ENCODE assay signal across 8 cellular contexts in the genomic region with DNA sequence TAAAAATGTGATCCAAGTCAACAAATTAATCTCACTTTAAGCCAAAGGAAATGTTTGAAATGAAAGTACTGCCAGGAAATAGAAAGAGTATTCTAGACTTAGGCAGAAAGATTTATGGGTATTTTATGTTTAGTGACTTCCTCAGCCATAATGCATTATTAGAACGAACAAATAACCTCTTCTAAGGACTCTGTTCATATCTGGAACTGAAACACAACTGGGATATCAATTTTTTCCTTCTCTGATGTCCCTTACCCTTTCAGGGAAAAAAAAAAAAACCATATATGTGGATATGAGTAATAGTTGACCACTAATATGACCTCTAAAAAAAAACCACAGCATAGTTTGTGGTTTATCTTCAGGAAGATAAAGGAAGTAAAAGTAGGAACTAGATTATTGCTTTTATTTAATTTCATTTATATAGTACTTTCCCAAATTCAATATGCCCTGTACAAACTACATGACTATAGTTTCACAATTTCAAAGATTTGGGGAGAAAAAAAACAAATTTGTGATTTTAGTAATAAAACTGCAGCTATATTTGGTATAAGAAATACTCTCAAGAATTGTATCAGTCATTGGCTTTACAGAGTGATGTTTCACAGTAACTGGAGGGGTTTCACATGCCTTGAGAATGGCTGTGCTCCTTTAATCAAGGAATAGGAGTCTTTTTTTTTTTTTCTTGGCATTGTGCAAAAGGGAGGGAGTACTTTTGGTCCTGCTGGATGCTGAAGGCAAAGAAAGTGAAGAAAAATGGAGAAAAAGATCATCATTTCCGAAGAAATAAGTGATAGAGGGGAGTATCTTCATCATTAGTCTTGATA. TPM values are rescaled to one million over a fixed set of nuclear protein-coding genes. Genes with fewer than 3 reads are reported as not detected.
DNase-seq lines count a peak whose midpoint lies in the region; ATAC-seq, FAIRE-seq and TF ChIP-seq lines count a peak whose summit lies in the region.

No MANE protein-coding gene starts in this region.

- peaks cover 23 to 88% (median 26%) of the 10 kb centered on the region in 3 donors for H3K36me3 Mint-ChIP-seq in CD8-positive, alpha-beta memory T cell
- peaks cover 38% of the 10 kb centered on the region for H3K36me3 Mint-ChIP-seq in neural progenitor cell

- no peak for FAIRE-seq in GM12878 (lab: Jason Lieb, UNC)

- no peak overlapping the region for H3K9ac ChIP-seq in GM12878 (ENCODE audit: control insufficient read depth, insufficient read depth, low read length)
- no peak overlapping the region for H3K9ac ChIP-seq in neural progenitor cell

- POLR2A ChIA-PET in CD8-positive, alpha-beta memory T cell (lab: Charles Lee) = interaction anchor here (0.5 kb wide), 1 partner anchor 71 kb away, joined by 4 read pairs; no protein-coding TSS in a partner anchor
- POLR2A ChIA-PET in GM12878 (lab: Charles Lee) = interaction anchor here (0.7 kb wide), 1 partner anchor 27 kb away, joined by 3 read pairs; no protein-coding TSS in a partner anchor

- TF ChIP-seq RAD21 in GM12878 (IDR thresholded peaks at IDR 0.05; ENCODE audit: insufficient read depth, low read depth, low read length) = no peak

- peaks cover 45% of the 10 kb centered on the region for H3K4me1 ChIP-seq in CD8-positive, alpha-beta memory T cell (ENCODE audit: insufficient read depth, low read length)
- H3K4me1 ChIP-seq in GM12878 (ENCODE audit: control insufficient read depth, insufficient read depth, low read length) = peaks cover 13% of the 10 kb centered on the region
- H3K4me1 ChIP-seq in neural progenitor cell = peaks cover 3% of the 10 kb centered on the region

- no peaks in the 10 kb centered on the region for H3F3A ChIP-seq in neural progenitor cell (ENCODE audit: low read depth)

- H3K27me3 ChIP-seq in CD8-positive, alpha-beta memory T cell (ENCODE audit: insufficient read depth, low read length, poor library complexity, severe bottlenecking) = no peaks in the 10 kb centered on the region
- H3K27me3 ChIP-seq in GM12878 (replicated peaks in 1 of 2; ENCODE audit: control insufficient read depth in 2 of 2, insufficient read depth in 2 of 2, low read length in 1 of 2) = no peaks in the 10 kb centered on the region
- H3K27me3 ChIP-seq in neural progenitor cell = no peaks in the 10 kb centered on the region

- no peaks in the 10 kb centered on the region for H3K27me3 Mint-ChIP-seq in CD8-positive, alpha-beta memory T cell
- H3K27me3 Mint-ChIP-seq in neural progenitor cell (ENCODE audit: insufficient read depth, low read depth) = no peaks in the 10 kb centered on the region

- H3K4me2 ChIP-seq in GM12878 (ENCODE audit: control insufficient read depth, insufficient read depth) (peak overlapping the region; percentile 18; the same call in 1 of the 2 replicates), neural progenitor cell (no peak overlapping the region)

- H2AFZ ChIP-seq in GM12878 (ENCODE audit: control insufficient read depth, low read depth, low read length) = no peak overlapping the region
- no peak overlapping the region for H2AFZ ChIP-seq in neural progenitor cell (replicated peaks)

- no peak overlapping the region for H3K4me3 ChIP-seq in CD8-positive, alpha-beta memory T cell (ENCODE audit: low read length)
- no peak overlapping the region for H3K4me3 ChIP-seq in NB4 (ENCODE audit: low read depth, low read length)
- no peak overlapping the region for H3K4me3 ChIP-seq in GM12878
- H3K4me3 ChIP-seq in neural progenitor cell = no peak overlapping the region

- SMC1A ChIA-PET in GM12878 (lab: Charles Lee; ENCODE audit: uncharacterized antibody, unreplicated experiment) = interaction anchor here (0.9 to 1.5 kb wide), 2 partner anchors 12 to 22 kb away, joined by 3 to 5 read pairs; no protein-coding TSS in a partner anchor

- H3K36me3 ChIP-seq in CD8-positive, alpha-beta memory T cell (ENCODE audit: insufficient read depth, low read length) = peaks cover 45% of the 10 kb centered on the region
- H3K36me3 ChIP-seq in GM12878 (ENCODE audit: control insufficient read depth in 2 of 2, insufficient read depth in 2 of 2, low read length in 1 of 2) (peaks cover 12 to 19% of the 10 kb centered on the region in 2 experiments), neural progenitor cell (peaks cover 12% of the 10 kb centered on the region)

- TF ChIP-seq CTCF in NB4 (IDR thresholded peaks at IDR 0.05; ENCODE audit: low read depth, low read length) (no peak), GM12878 (IDR thresholded peaks at IDR 0.05 in 2 of 3, conservative IDR thresholded peaks at IDR 0.05 in 1 of 3; ENCODE audit: control insufficient read depth in 2 of 3, extremely low read depth in 1 of 3, insufficient read depth in 1 of 3, low read depth in 3 of 3, low read length in 3 of 3) (no peak), neural progenitor cell (IDR thresholded peaks at IDR 0.05) (no peak)

- no peak for TF ChIP-seq EP300 in GM12878 (IDR thresholded peaks at IDR 0.05; ENCODE audit: borderline replicate concordance in 1 of 2, control insufficient read depth in 1 of 2, low read depth in 2 of 2, low read length in 2 of 2)

- CTCF ChIA-PET in CD8-positive, alpha-beta memory T cell (lab: Charles Lee) = no interaction called here
- CTCF ChIA-PET in GM12878 (lab: Yijun Ruan, JAX) = interaction anchor here (0.6 to 2.6 kb wide), 2 partner anchors 12 to 38 kb away, joined by 5 to 9 read pairs; no protein-coding TSS in a partner anchor

- 0 out of 3 replicates have a peak, but pooled peaks have one; percentile 22 for ATAC-seq in GM12878
- ATAC-seq in HG02970 (IDR thresholded peaks at IDR 0.05; ENCODE audit: low FRiP score, unreplicated experiment) = no peak

- no peak for TF ChIP-seq POLR2A in NB4 (IDR thresholded peaks at IDR 0.05; ENCODE audit: extremely low read depth, insufficient read length)
- TF ChIP-seq POLR2A in GM12878 (IDR thresholded peaks at IDR 0.05; ENCODE audit: low read depth, low read length) = no peak

- H3K79me2 ChIP-seq in GM12878 (ENCODE audit: control insufficient read depth, insufficient read depth, low read length) = peaks cover 35% of the 10 kb centered on the region
- peaks cover 63% of the 10 kb centered on the region for H3K79me2 ChIP-seq in neural progenitor cell (ENCODE audit: low read depth)

- no peaks in the 10 kb centered on the region for H3K9me3 ChIP-seq in CD8-positive, alpha-beta memory T cell (ENCODE audit: low read length)
- H3K9me3 ChIP-seq in GM12878 (replicated peaks; ENCODE audit: control insufficient read depth, insufficient read depth, low read length) (no peaks in the 10 kb centered on the region; the same call in 2 of the 3 replicates), neural progenitor cell (ENCODE audit: low read depth) (no peaks in the 10 kb centered on the region)

- peaks cover 69 to 99% (median 91%) of the 10 kb centered on the region in 3 donors for H3K4me1 Mint-ChIP-seq in CD8-positive, alpha-beta memory T cell
- peaks cover 4% of the 10 kb centered on the region for H3K4me1 Mint-ChIP-seq in neural progenitor cell

- H3K9me3 Mint-ChIP-seq in CD8-positive, alpha-beta memory T cell = no peaks in the 10 kb centered on the region
- H3K9me3 Mint-ChIP-seq in neural progenitor cell = no peaks in the 10 kb centered on the region

- H3K27ac Mint-ChIP-seq in CD8-positive, alpha-beta memory T cell = peak overlapping the region in 7 of 8 donors; percentile 11 to 57 (median 47)
- peak overlapping the region; percentile 16 for H3K27ac Mint-ChIP-seq in neural progenitor cell

- RAD21 ChIA-PET in GM12878 (lab: Charles Lee; ENCODE audit: unreplicated experiment) = no interaction called here

- no peak for DNase-seq in CD8-positive, alpha-beta memory T cell
- DNase-seq in NB4 (ENCODE audit: low read depth) = peak; percentile 62
- no peak for DNase-seq in GM12878 (ENCODE audit: low read depth, low spot score)
- DNase-seq in neural progenitor cell (ENCODE audit: low spot score) = no peak
- DNase-seq in NCI-H1092 (lab: John Stamatoyannopoulos, UW) = no peak
- no peak for DNase-seq in islet precursor cell
- DNase-seq in HK-2 (ENCODE audit: unreplicated experiment) = no peak

- no peaks in the 10 kb centered on the region for H4K20me1 ChIP-seq in GM12878 (ENCODE audit: control insufficient read depth, insufficient read depth)
- peaks cover 6% of the 10 kb centered on the region for H4K20me1 ChIP-seq in neural progenitor cell (ENCODE audit: low read depth)

- in situ Hi-C loops in GM12878 (cut with MboI) = no loop called here

- H3K4me3 Mint-ChIP-seq in CD8-positive, alpha-beta memory T cell = peak overlapping the region in 1 of 7 donors; percentile 27
- H3K4me3 Mint-ChIP-seq in neural progenitor cell = no peak overlapping the region

- intact Hi-C loops in GM12878 (cut with micrococcal nuclease; ENCODE audit: unreplicated experiment) = no loop called here

- WGBS in GM12878 (ENCODE audit: insufficient coverage, insufficient replicate concordance, low lambda C conversion rate, missing lambda C conversion rate) = 50% methylated on average over 2 of the region's 2 CpGs

- H3K27ac ChIP-seq in CD8-positive, alpha-beta memory T cell (ENCODE audit: low read depth, low read length) = no peak overlapping the region
- H3K27ac ChIP-seq in GM12878 (ENCODE audit: control insufficient read depth, insufficient read depth) = no peak overlapping the region
- H3K27ac ChIP-seq in neural progenitor cell = no peak overlapping the region

- BruUV-seq in GM12878 (replicated peaks; lab: Mats Ljungman, UMichigan) = no TSS peak

RNA-seq across cellular contexts. Expression of gene ZNF507, which starts 6.6 kb away (rescaled TPM):
- 10 to 100 TPM; 29.6 to 32.9 TPM for total RNA-seq in CD8-positive, alpha-beta memory T cell
- 6.5 TPM for polyA plus RNA-seq in CD8-positive, alpha-beta memory T cell
- total RNA-seq in GM12878 (2013; cell fraction: nucleolus; rRNA removed) = 66.7 and 70.4 TPM in 2 replicates
- 9.4 and 10.6 TPM in 2 replicates for total RNA-seq in GM12878 (2014; rRNA removed)
- 10.2 and 11.6 TPM in 2 replicates for total RNA-seq in GM12878 (2014; rRNA removed; fragmentation: Illumina TruSeq; extraction: Trizol)
- total RNA-seq in GM12878 (2021) = 16.5 and 17.4 TPM in 2 replicates
- polyA plus RNA-seq in GM12878 (2011; ENCODE audit: low read depth) = 6.6 TPM
- polyA plus RNA-seq in GM12878 (2011; rRNA removed) = 18.4 and 21.5 TPM in 2 replicates
- 8.4 and 8.9 TPM in 2 replicates for polyA plus RNA-seq in GM12878 (2011; cell fraction: cytosol; rRNA removed)
- polyA plus RNA-seq in GM12878 (2011; cell fraction: nucleus; rRNA removed) = 21.7 and 21.9 TPM in 2 replicates
- polyA plus RNA-seq in GM12878 (2012) = 6.2 and 6.9 TPM in 2 replicates
- 15.8 and 18.8 TPM in 2 replicates for polyA plus RNA-seq in GM12878 (2014; fragmentation: Illumina TruSeq; extraction: Trizol)
- polyA plus RNA-seq in GM12878 (2014; fragmentation: Nextera tagmentation; extraction: Ambion mirVana) = 1 to 10 TPM; 2.3 to 2.7 TPM
- 10.0 and 10.3 TPM in 2 replicates for polyA plus RNA-seq in GM12878 (2014; rRNA removed)
- 10 to 100 TPM in 1 of 2 experiments, 1 to 10 TPM in 1; 8.3 to 10.0 TPM for polyA plus RNA-seq in GM12878 (2016; fragmentation: Nextera tagmentation; extraction: Ambion mirVana)
- 21.8 and 37.4 TPM in 2 replicates for polyA minus RNA-seq in GM12878 (2011; rRNA and poly(A)+ RNA removed)
- 6.0 and 7.7 TPM in 2 replicates for polyA minus RNA-seq in GM12878 (2011; cell fraction: cytosol; rRNA and poly(A)+ RNA removed)
- polyA minus RNA-seq in GM12878 (2011; cell fraction: nucleus; rRNA and poly(A)+ RNA removed) = 16.9 and 25.1 TPM in 2 replicates
- 13.0 and 22.4 TPM in 2 replicates for total RNA-seq in neural progenitor cell (ENCODE audit: low replicate concordance)

RNA-seq across cellular contexts. Expression of gene DPY19L3, which starts 53.6 kb away (rescaled TPM):
- total RNA-seq in CD8-positive, alpha-beta memory T cell = 10 to 100 TPM; 21.6 to 25.0 TPM
- 2.7 TPM for polyA plus RNA-seq in CD8-positive, alpha-beta memory T cell
- total RNA-seq in GM12878 (2013; cell fraction: nucleolus; rRNA removed) = 59.0 and 62.6 TPM in 2 replicates
- 17.5 and 21.2 TPM in 2 replicates for total RNA-seq in GM12878 (2014; rRNA removed)
- total RNA-seq in GM12878 (2014; rRNA removed; fragmentation: Illumina TruSeq; extraction: Trizol) = 11.0 and 11.9 TPM in 2 replicates
- total RNA-seq in GM12878 (2021) = 23.8 and 30.2 TPM in 2 replicates
- 5.6 TPM for polyA plus RNA-seq in GM12878 (2011; ENCODE audit: low read depth)
- polyA plus RNA-seq in GM12878 (2011; rRNA removed) = 15.2 and 19.2 TPM in 2 replicates
- 18.5 and 23.2 TPM in 2 replicates for polyA plus RNA-seq in GM12878 (2011; cell fraction: cytosol; rRNA removed)
- 68.1 and 95.2 TPM in 2 replicates for polyA plus RNA-seq in GM12878 (2011; cell fraction: nucleus; rRNA removed)
- polyA plus RNA-seq in GM12878 (2012) = 6.9 and 8.4 TPM in 2 replicates
- 16.4 and 18.4 TPM in 2 replicates for polyA plus RNA-seq in GM12878 (2014; fragmentation: Illumina TruSeq; extraction: Trizol)
- 1 to 10 TPM; 2.5 to 3.2 TPM for polyA plus RNA-seq in GM12878 (2014; fragmentation: Nextera tagmentation; extraction: Ambion mirVana)
- 24.1 and 29.4 TPM in 2 replicates for polyA plus RNA-seq in GM12878 (2014; rRNA removed)
- polyA plus RNA-seq in GM12878 (2016; fragmentation: Nextera tagmentation; extraction: Ambion mirVana) = 10 to 100 TPM; 10.8 to 12.2 TPM
- polyA minus RNA-seq in GM12878 (2011; rRNA and poly(A)+ RNA removed) = 36.1 and 36.3 TPM in 2 replicates
- polyA minus RNA-seq in GM12878 (2011; cell fraction: cytosol; rRNA and poly(A)+ RNA removed) = 8.0 and 19.9 TPM in 2 replicates
- polyA minus RNA-seq in GM12878 (2011; cell fraction: nucleus; rRNA and poly(A)+ RNA removed) = 32.5 and 55.5 TPM in 2 replicates
- total RNA-seq in neural progenitor cell (ENCODE audit: low replicate concordance) = 49.9 and 83.1 TPM in 2 replicates
